In genomic region chr17:65243838-65244237, GRCh38 we compare ENCODE assay signal across 8 cellular contexts.
DNase-seq lines count a peak whose midpoint lies in the region; ATAC-seq lines count a peak whose summit lies in the region.

No MANE protein-coding gene starts in this region.

- ATAC-seq in esophagus mucosa (peak; percentile 59), GM19467 (IDR thresholded peaks at IDR 0.05; ENCODE audit: unreplicated experiment) (no peak), HG03108 (IDR thresholded peaks at IDR 0.05; ENCODE audit: unreplicated experiment) (no peak)

- peak; percentile 56 for DNase-seq in NCI-H2029 (lab: John Stamatoyannopoulos, UW)
- DNase-seq in NCI-H2029 treated with DMSO at 0.1 percent for 48 hours (lab: John Stamatoyannopoulos, UW), result no peak
- DNase-seq in NCI-H748 (lab: John Stamatoyannopoulos, UW; ENCODE audit: unreplicated experiment), result peak; percentile 81
- DNase-seq in putamen (ENCODE audit: low spot score), result peak; percentile 34
- no peak for DNase-seq in NOMO-1 (lab: John Stamatoyannopoulos, UW; ENCODE audit: unreplicated experiment in 2 of 2)

Comparison
In these comparisons a context has a peak if more than half of its experiments do, and no peak if none do; other contexts are left out.
1. DNase-seq: peak in NCI-H2029 (single experiment), NCI-H748 (single experiment) and putamen (single experiment); none in NCI-H2029 treated with DMSO at 0.1 percent for 48 hours (single experiment) and NOMO-1 (0 of 2).